ENCODE assay signal across 20 cellular contexts in the genomic region with DNA sequence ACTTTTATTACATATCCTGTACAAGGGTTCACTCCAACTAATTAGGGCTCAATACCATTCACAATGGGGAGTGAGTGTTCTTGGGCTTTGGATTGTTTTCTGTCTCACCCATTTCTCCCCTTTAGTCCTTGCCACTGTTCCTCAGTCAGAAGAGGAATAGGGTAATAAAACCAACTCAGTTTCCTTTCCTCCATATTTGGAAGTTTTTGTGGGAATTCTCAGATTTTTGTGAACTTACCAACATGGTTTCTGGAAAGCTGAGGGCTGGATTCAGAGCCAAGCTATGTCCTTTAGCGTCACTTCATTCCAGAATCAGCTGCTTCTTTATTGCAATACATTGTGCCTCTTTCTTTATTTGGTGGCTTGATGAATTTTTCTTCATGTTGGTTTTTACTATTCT. TPM values are rescaled to one million over a fixed set of nuclear protein-coding genes. Genes with fewer than 3 reads are reported as not detected.
DNase-seq lines count a peak whose midpoint lies in the region; ATAC-seq and TF ChIP-seq lines count a peak whose summit lies in the region.
"Had no signal": no experiment of that assay in that cellular context is flagged by ENCODE, and none has a peak within 500 bp of the region (broad histone marks: within the 10 kb centered on the region; RNA-seq: fewer than 3 reads in every experiment).

No MANE protein-coding gene starts in this region.

- no peak for ATAC-seq in HG02885 (IDR thresholded peaks at IDR 0.05; ENCODE audit: poor library complexity, unreplicated experiment)
- ATAC-seq: heart right ventricle had no signal

- no peak overlapping the region for H3K4me3 Mint-ChIP-seq in activated T-cell treated with anti-CD3 and anti-CD28 coated beads, Interleukin-2, amount 50 U/mL, for 24 hours
- H3K4me3 Mint-ChIP-seq: activated naive CD8-positive, alpha-beta T cell treated with anti-CD3 and anti-CD28 coated beads for 36 hours had no signal

- TF ChIP-seq CTCF in fibroblast of villous mesenchyme (IDR thresholded peaks at IDR 0.05; ENCODE audit: insufficient read depth, low read depth, low read length), result no peak

- DNase-seq in EL (peak; percentile 71), amniotic epithelial cell (ENCODE audit: low read depth) (peak; percentile 19), fibroblast of villous mesenchyme (ENCODE audit: low read depth) (peak; percentile 81), stromal cell of bone marrow (ENCODE audit: low read depth) (peak; percentile 86), NCI-H69 (lab: John Stamatoyannopoulos, UW) (no peak)
- DNase-seq in activated naive CD4-positive, alpha-beta T cell (lab: John Stamatoyannopoulos, UW), result no peak
- no peak for DNase-seq in activated T-cell treated with anti-CD3 and anti-CD28 coated beads, Interleukin-2, amount 50 U/mL, for 24 hours
- DNase-seq: activated naive CD8-positive, alpha-beta T cell treated with anti-CD3 and anti-CD28 coated beads for 36 hours; erythroblast; GDM1; heart right ventricle; NCI-H187 treated with DMSO at 0.1 percent for 48 hours; NCI-H446; nucleus accumbens; RPMI8226; stimulated activated CD4-positive, alpha-beta T cell treated with anti-CD3 and anti-CD28 coated beads, Interleukin-15, amount 100 ng/mL, for 24 hours; thyroid gland had no signal

- no peak overlapping the region for H3K4me3 ChIP-seq in fibroblast of villous mesenchyme (ENCODE audit: low read depth, low read length)
- H3K4me3 ChIP-seq: BLaER1 treated with 17β-estradiol and CSF1 and Interleukin-3, amounts not matched to agents 10 nM and 100 nM; heart right ventricle; thyroid gland had no signal

- H3K4me1 Mint-ChIP-seq in activated T-cell treated with anti-CD3 and anti-CD28 coated beads, Interleukin-2, amount 50 U/mL, for 24 hours (ENCODE audit: low read depth), result no peaks in the 10 kb centered on the region
- H3K4me1 Mint-ChIP-seq: activated naive CD8-positive, alpha-beta T cell treated with anti-CD3 and anti-CD28 coated beads for 36 hours had no signal

- no peaks in the 10 kb centered on the region for H3K9me3 Mint-ChIP-seq in activated T-cell treated with anti-CD3 and anti-CD28 coated beads, Interleukin-2, amount 50 U/mL, for 24 hours
- H3K9me3 Mint-ChIP-seq: activated naive CD8-positive, alpha-beta T cell treated with anti-CD3 and anti-CD28 coated beads for 36 hours had no signal

- H3K36me3 Mint-ChIP-seq in activated T-cell treated with anti-CD3 and anti-CD28 coated beads, Interleukin-2, amount 50 U/mL, for 24 hours (ENCODE audit: low read depth), result no peaks in the 10 kb centered on the region
- H3K36me3 Mint-ChIP-seq: activated naive CD8-positive, alpha-beta T cell treated with anti-CD3 and anti-CD28 coated beads for 36 hours had no signal

- no peak overlapping the region for H3K27ac Mint-ChIP-seq in activated T-cell treated with anti-CD3 and anti-CD28 coated beads, Interleukin-2, amount 50 U/mL, for 24 hours
- H3K27ac Mint-ChIP-seq: activated naive CD8-positive, alpha-beta T cell treated with anti-CD3 and anti-CD28 coated beads for 36 hours had no signal

- H3K27me3 Mint-ChIP-seq in activated T-cell treated with anti-CD3 and anti-CD28 coated beads, Interleukin-2, amount 50 U/mL, for 24 hours, result peaks cover 4% of the 10 kb centered on the region
- H3K27me3 Mint-ChIP-seq: activated naive CD8-positive, alpha-beta T cell treated with anti-CD3 and anti-CD28 coated beads for 36 hours had no signal

RNA-seq across cellular contexts. Expression of a gene that starts 43.0 kb away (rescaled TPM):
- total RNA-seq in fibroblast of villous mesenchyme, result 2.3 and 4.3 TPM in 2 replicates
- total RNA-seq: activated CD8-positive, alpha-beta memory T cell treated with anti-CD3 and anti-CD28 coated beads for 36 hours; activated naive CD8-positive, alpha-beta T cell treated with anti-CD3 and anti-CD28 coated beads for 36 hours had no signal

Comparison
In these comparisons a context has a peak if more than half of its experiments do, and no peak if none do; other contexts are left out.
1. DNase-seq: peak in EL (single experiment), amniotic epithelial cell (single experiment), fibroblast of villous mesenchyme (single experiment) and stromal cell of bone marrow (single experiment); none in NCI-H69 (single experiment), activated naive CD4-positive, alpha-beta T cell (0 of 4) and activated T-cell treated with anti-CD3 and anti-CD28 coated beads, Interleukin-2, amount 50 U/mL, for 24 hours (single experiment).